In genomic region chr1:197902131-197902453, GRCh38 we compare ENCODE assay signal across 8 cellular contexts. TPM values are rescaled to one million over a fixed set of nuclear protein-coding genes. Genes with fewer than 3 reads are reported as not detected.
DNase-seq lines count a peak whose midpoint lies in the region; ATAC-seq lines count a peak whose summit lies in the region.

No MANE protein-coding gene starts in this region.

- DNase-seq in SIG-M5 treated with dmso at 0.1 percent for 504 hours (lab: John Stamatoyannopoulos, UW; ENCODE audit: unreplicated experiment) (peak; percentile 71), SIG-M5 (lab: John Stamatoyannopoulos, UW) (no peak), substantia nigra (lab: John Stamatoyannopoulos, UW) (no peak), NCI-H1048 (lab: John Stamatoyannopoulos, UW) (no peak), NCI-H1436 treated with DMSO at 0.1 percent for 48 hours (lab: John Stamatoyannopoulos, UW) (no peak)
- DNase-seq in activated CD4-positive, alpha-beta memory T cell treated with anti-CD3 and anti-CD28 coated beads for 36 hours, result no peak

- H3K27ac ChIP-seq in iPS-20b (ENCODE audit: low read length) (no peak overlapping the region), substantia nigra (ENCODE audit: low read depth, low read length, poor library complexity, severe bottlenecking) (peak overlapping the region; percentile 73)

- peak overlapping the region; percentile 80 for H3K4me3 ChIP-seq in iPS-20b (ENCODE audit: low read length)

- H3K9me3 ChIP-seq in iPS-20b (ENCODE audit: insufficient read depth, low read depth, low read length), result no peaks in the 10 kb centered on the region

- H3K36me3 ChIP-seq in iPS-20b (ENCODE audit: insufficient read depth, low read depth, low read length), result no peaks in the 10 kb centered on the region

- intact Hi-C loops in activated CD4-positive, alpha-beta memory T cell treated with anti-CD3 and anti-CD28 coated beads for 36 hours (cut with micrococcal nuclease), result loop anchor here (2.0 to 10.0 kb wide), 3 partner anchors 125 to 783 kb away; no protein-coding TSS in a partner anchor

- H3K27me3 Mint-ChIP-seq in activated CD4-positive, alpha-beta memory T cell treated with anti-CD3 and anti-CD28 coated beads for 36 hours, result peaks cover 43% of the 10 kb centered on the region

- H3K9me3 Mint-ChIP-seq in activated CD4-positive, alpha-beta memory T cell treated with anti-CD3 and anti-CD28 coated beads for 36 hours, result no peaks in the 10 kb centered on the region

- peak overlapping the region; percentile 50 for H3K27ac Mint-ChIP-seq in activated CD4-positive, alpha-beta memory T cell treated with anti-CD3 and anti-CD28 coated beads for 36 hours

- CTCF ChIA-PET in activated CD4-positive, alpha-beta memory T cell treated with anti-CD3 and anti-CD28 coated beads for 36 hours (lab: Charles Lee), result interaction anchor here (0.8 to 1.3 kb wide), 6 partner anchors 8 to 286 kb away, joined by 3 to 8 read pairs (median 3); partner anchors contain the start of gene LHX9

- POLR2A ChIA-PET in activated CD4-positive, alpha-beta memory T cell treated with anti-CD3 and anti-CD28 coated beads for 36 hours (lab: Charles Lee), result interaction anchor here (0.9 to 1.7 kb wide), 4 partner anchors 14 to 127 kb away, joined by 4 to 6 read pairs (median 4); partner anchors contain the start of gene DENND1B

- no peak for ATAC-seq in GM21529 (IDR thresholded peaks at IDR 0.05; ENCODE audit: unreplicated experiment)

- H3K4me1 Mint-ChIP-seq in activated CD4-positive, alpha-beta memory T cell treated with anti-CD3 and anti-CD28 coated beads for 36 hours (ENCODE audit: low read depth), result peaks cover 9% of the 10 kb centered on the region

- peaks cover 5% of the 10 kb centered on the region for H3K4me1 ChIP-seq in iPS-20b (ENCODE audit: insufficient read depth, low read length)

- peak overlapping the region; percentile 75 for H3K4me3 Mint-ChIP-seq in activated CD4-positive, alpha-beta memory T cell treated with anti-CD3 and anti-CD28 coated beads for 36 hours

- H3K36me3 Mint-ChIP-seq in activated CD4-positive, alpha-beta memory T cell treated with anti-CD3 and anti-CD28 coated beads for 36 hours, result no peaks in the 10 kb centered on the region

- peak overlapping the region; percentile 78; the same call in 1 of the 2 replicates for H3K9ac ChIP-seq in iPS-20b (ENCODE audit: low read depth, low read length)

- peaks cover 70% of the 10 kb centered on the region for H3K27me3 ChIP-seq in iPS-20b (ENCODE audit: insufficient read depth, low read length)

RNA-seq across cellular contexts. Expression of gene C1orf53, which starts 0.3 kb away (rescaled TPM):
- total RNA-seq in activated CD4-positive, alpha-beta memory T cell treated with anti-CD3 and anti-CD28 coated beads for 36 hours, result under 1 TPM; 0.40 to 0.58 TPM

RNA-seq across cellular contexts. Expression of gene LHX9, which starts 15.1 kb away (rescaled TPM):
- not detected for total RNA-seq in activated CD4-positive, alpha-beta memory T cell treated with anti-CD3 and anti-CD28 coated beads for 36 hours
